In genomic region chr14:51523243-51523642, GRCh38 we compare ENCODE assay signal across 2 cellular contexts.
TF ChIP-seq lines count a peak whose summit lies in the region.

No MANE protein-coding gene starts in this region.

TF ChIP-seq in IMR-90, 13 proteins besides CTCF, POLR2A, EP300 and RAD21:
- TF ChIP-seq RCOR1 (IDR thresholded peaks at IDR 0.05; ENCODE audit: insufficient replicate concordance, low read length) (no peak), BHLHE40 (IDR thresholded peaks at IDR 0.05; ENCODE audit: low read depth, low read length) (no peak), FOS (IDR thresholded peaks at IDR 0.05; ENCODE audit: low read depth, low read length) (no peak), CHD1 (IDR thresholded peaks at IDR 0.05; ENCODE audit: low read depth, low read length) (no peak), MAZ (IDR thresholded peaks at IDR 0.05; ENCODE audit: borderline replicate concordance, low read depth, low read length) (no peak), SMC3 (IDR thresholded peaks at IDR 0.05; ENCODE audit: low read depth, low read length) (no peak), MXI1 (IDR thresholded peaks at IDR 0.05; ENCODE audit: borderline replicate concordance, low read depth, low read length) (no peak), CEBPB (IDR thresholded peaks at IDR 0.05; ENCODE audit: low read depth, low read length) (no peak), RFX5 (IDR thresholded peaks at IDR 0.05; ENCODE audit: low read depth, low read length) (no peak), ELK1 (IDR thresholded peaks at IDR 0.05; ENCODE audit: borderline replicate concordance, low read depth, low read length) (no peak), USF2 (IDR thresholded peaks at IDR 0.05; ENCODE audit: low read depth, low read length) (no peak), NFE2L2 (IDR thresholded peaks at IDR 0.05; ENCODE audit: low read depth, low read length) (no peak), MAFK (IDR thresholded peaks at IDR 0.05; ENCODE audit: low read depth, low read length) (no peak)

TF ChIP-seq in endothelial cell of umbilical vein, 7 proteins besides CTCF, POLR2A, EP300 and RAD21:
- no peak for TF ChIP-seq FOS (IDR thresholded peaks at IDR 0.05; ENCODE audit: borderline replicate concordance, insufficient read depth, low read length)
- no peak for TF ChIP-seq MYC (IDR thresholded peaks at IDR 0.05; ENCODE audit: low read depth, low read length)
- TF ChIP-seq GATA2 (IDR thresholded peaks at IDR 0.05; ENCODE audit: insufficient read depth, insufficient read length, low read depth, low read length) = no peak
- TF ChIP-seq POLR2AphosphoS5 (IDR thresholded peaks at IDR 0.05; ENCODE audit: insufficient read depth, low read depth, low read length) = no peak
- TF ChIP-seq EZH2 (IDR thresholded peaks at IDR 0.05; ENCODE audit: borderline replicate concordance, low read depth, low read length, severe bottlenecking) = no peak
- no peak for TF ChIP-seq MAX (IDR thresholded peaks at IDR 0.05; ENCODE audit: insufficient read depth, insufficient read length)
- TF ChIP-seq JUN (IDR thresholded peaks at IDR 0.05; ENCODE audit: borderline replicate concordance, insufficient read depth, insufficient read length, low read depth) = no peak
